ENCODE assay signal across 1 cellular context in genomic region chr20:23078994-23079364, GRCh38.
A peak's percentile ranks its signal among the peaks of the same experiment; 100 is the strongest.
TF ChIP-seq lines count a peak whose summit lies in the region.

No MANE protein-coding gene starts in this region.

TF ChIP-seq in K562, 482 proteins besides CTCF, POLR2A, EP300 and RAD21 (continued from another document):
- TF ChIP-seq CTCFL (IDR thresholded peaks at IDR 0.05; ENCODE audit: borderline replicate concordance, insufficient read depth, low read depth, low read length, poor library complexity, severe bottlenecking) = peak; percentile 86
- no peak for TF ChIP-seq FOSL1 (tag; conservative IDR thresholded peaks at IDR 0.05)
- 0 out of 2 replicates have a peak, but pooled peaks have one; percentile 20 for TF ChIP-seq ESRRA (IDR thresholded peaks at IDR 0.05; ENCODE audit: borderline replicate concordance, low read depth)
- TF ChIP-seq ILK (tag; IDR thresholded peaks at IDR 0.05; ENCODE audit: borderline replicate concordance, low read depth) = no peak
- TF ChIP-seq KAT7 (CRISPR knock-in tag; IDR thresholded peaks at IDR 0.05; ENCODE audit: borderline replicate concordance) = no peak
- TF ChIP-seq JUND (IDR thresholded peaks at IDR 0.05; ENCODE audit: borderline replicate concordance, low read depth, low read length) = 0 out of 2 replicates have a peak, but pooled peaks have one; percentile 21
- TF ChIP-seq JUND (tag; IDR thresholded peaks at IDR 0.05; ENCODE audit: borderline replicate concordance, low read depth, low read length) = no peak
- TF ChIP-seq MYC (IDR thresholded peaks at IDR 0.05; ENCODE audit: low read depth, low read length) = 0 out of 2 replicates have a peak, but pooled peaks have one; percentile 12
- TF ChIP-seq MYC (CRISPR knock-in tag; IDR thresholded peaks at IDR 0.05; ENCODE audit: borderline replicate concordance, low read depth) = no peak
- peak; percentile 26; the same call in 1 of the 2 replicates for TF ChIP-seq SMC3 (conservative IDR thresholded peaks at IDR 0.05; ENCODE audit: insufficient read depth, low read depth, low read length)
- no peak for TF ChIP-seq ZNF174 (CRISPR knock-in tag; IDR thresholded peaks at IDR 0.05)
- TF ChIP-seq POU5F1 (IDR thresholded peaks at IDR 0.05; ENCODE audit: borderline replicate concordance, low read depth, low read length, partially characterized antibody) = no peak
- TF ChIP-seq HNRNPUL1 (IDR thresholded peaks at IDR 0.05; ENCODE audit: low read length) = no peak
- TF ChIP-seq CTBP1 (IDR thresholded peaks at IDR 0.05; ENCODE audit: borderline replicate concordance) = 0 out of 2 replicates have a peak, but pooled peaks have one; percentile 17
- no peak for TF ChIP-seq JUN (IDR thresholded peaks at IDR 0.05; ENCODE audit: borderline replicate concordance, low read depth, low read length)
- no peak for TF ChIP-seq JUN (CRISPR knock-in tag; IDR thresholded peaks at IDR 0.05; ENCODE audit: borderline replicate concordance)
TF ChIP-seq in K562: peak in this region for 7.
